ENCODE assay signal across 8 cellular contexts in genomic region chr13:41060723-41061074, GRCh38. TPM values are rescaled to one million over a fixed set of nuclear protein-coding genes. Genes with fewer than 3 reads are reported as not detected.
DNase-seq lines count a peak whose midpoint lies in the region; ATAC-seq, FAIRE-seq and TF ChIP-seq lines count a peak whose summit lies in the region.

No MANE protein-coding gene starts in this region.

- H3K9ac ChIP-seq in endothelial cell of umbilical vein (replicated peaks; ENCODE audit: extremely low read depth, insufficient read depth, low read length) = peak overlapping the region; percentile 93

- BruUV-seq in endothelial cell of umbilical vein (replicated peaks; lab: Mats Ljungman, UMichigan) = no TSS peak

- H3K9me3 ChIP-seq in endothelial cell of umbilical vein (replicated peaks; ENCODE audit: control insufficient read depth, insufficient read depth, low read length) = no peaks in the 10 kb centered on the region

- TF ChIP-seq POLR2A in endothelial cell of umbilical vein (IDR thresholded peaks at IDR 0.05; ENCODE audit: low read depth, low read length) = peak; percentile 14

- TF ChIP-seq CTCF in C4-2B (conservative IDR thresholded peaks at IDR 0.05) = no peak
- TF ChIP-seq CTCF in endothelial cell of umbilical vein (IDR thresholded peaks at IDR 0.05; ENCODE audit: extremely low read depth in 1 of 2, insufficient read depth in 1 of 2, low read depth in 1 of 2, low read length in 2 of 2) = no peak

- CTCF ChIA-PET in endothelial cell of umbilical vein (lab: Charles Lee) = interaction anchor here (0.9 to 2.3 kb wide), 6 partner anchors 10 to 239 kb away, joined by 3 to 8 read pairs (median 5); partner anchors contain the start of gene ELF1

- no peaks in the 10 kb centered on the region for H3K27me3 ChIP-seq in endothelial cell of umbilical vein (ENCODE audit: control insufficient read depth in 2 of 2, insufficient read depth in 2 of 2, low read length in 2 of 2)

- peak overlapping the region; percentile 97 for H2AFZ ChIP-seq in endothelial cell of umbilical vein (ENCODE audit: low read depth, low read length)

- peak overlapping the region; percentile 93 for H3K27ac ChIP-seq in C4-2B
- peak overlapping the region; percentile 93 for H3K27ac ChIP-seq in endothelial cell of umbilical vein (ENCODE audit: insufficient read depth, low read depth, low read length)

- no peak for FAIRE-seq in endothelial cell of umbilical vein (lab: Jason Lieb, UNC)

- DNase-seq in NOMO-1 treated with dmso at 0.1 percent for 144 hours (lab: John Stamatoyannopoulos, UW; ENCODE audit: unreplicated experiment) (peak; percentile 57), activated T-cell treated with anti-CD3 and anti-CD28 coated beads for 24 hours (ENCODE audit: low read depth) (peak; percentile 81), endothelial cell of umbilical vein (ENCODE audit: low read depth, low spot score) (peak; percentile 81), mucosa of gallbladder (ENCODE audit: low spot score) (peak; percentile 70)
- peak; percentile 59 to 75 for DNase-seq in stimulated activated CD8-positive, alpha-beta memory T cell treated with anti-CD3 and anti-CD28 coated beads, Interleukin-7, amount 100 ng/mL, for 1 hour (ENCODE audit: low read depth in 2 of 2)

- ATAC-seq in GM19438 (IDR thresholded peaks at IDR 0.05; ENCODE audit: low read depth, unreplicated experiment) (peak; percentile 30), HG03521 (IDR thresholded peaks at IDR 0.05; ENCODE audit: unreplicated experiment) (peak; percentile 30)

- no peaks in the 10 kb centered on the region for H4K20me1 ChIP-seq in endothelial cell of umbilical vein (replicated peaks; ENCODE audit: control insufficient read depth, extremely low read depth, insufficient read depth, low read length)

- peak overlapping the region; percentile 94 for H3K4me2 ChIP-seq in endothelial cell of umbilical vein (ENCODE audit: insufficient read depth, low read length)

- H3K9me1 ChIP-seq in endothelial cell of umbilical vein (replicated peaks; ENCODE audit: control insufficient read depth, extremely low read depth, insufficient read depth, low read length) = no peaks in the 10 kb centered on the region

- peaks cover 49% of the 10 kb centered on the region for H3K4me1 ChIP-seq in endothelial cell of umbilical vein (ENCODE audit: control insufficient read depth, extremely low read depth, insufficient read depth, low read length)

- peaks cover 0 to under 1% of the 10 kb centered on the region in 2 experiments for H3K36me3 ChIP-seq in endothelial cell of umbilical vein (ENCODE audit: control insufficient read depth in 2 of 2, extremely low read depth in 1 of 2, insufficient read depth in 2 of 2, low read length in 2 of 2)

- POLR2A ChIA-PET in endothelial cell of umbilical vein (lab: Charles Lee) = interaction anchor here (0.7 to 1.2 kb wide), 5 partner anchors 9 to 172 kb away, joined by 3 to 5 read pairs (median 4); no protein-coding TSS in a partner anchor

- dilution Hi-C loops in endothelial cell of umbilical vein (cut with MboI; ENCODE audit: extremely low pct_ligation_motif_present, low sequenced_read_pairs) = no loop called here

- intact Hi-C loops in endothelial cell of umbilical vein (cut with micrococcal nuclease) = loop anchor here (1.0 to 10.0 kb wide), 7 partner anchors 72 to 902 kb away; partner anchors contain the start of genes KBTBD6, MRPS31, NAA16 and VWA8

- H3K4me3 ChIP-seq in endothelial cell of umbilical vein (replicated peaks in 1 of 3; ENCODE audit: insufficient read depth in 1 of 3, low read depth in 1 of 3, low read length in 3 of 3) = peak overlapping the region; percentile 56 to 96 (median 71)

- peaks cover 59% of the 10 kb centered on the region for H3K79me2 ChIP-seq in endothelial cell of umbilical vein (ENCODE audit: control insufficient read depth, insufficient read depth, low read length)

TF ChIP-seq in endothelial cell of umbilical vein, 7 proteins besides CTCF, POLR2A, EP300 and RAD21:
- TF ChIP-seq FOS (IDR thresholded peaks at IDR 0.05; ENCODE audit: borderline replicate concordance, insufficient read depth, low read length) (no peak), GATA2 (IDR thresholded peaks at IDR 0.05; ENCODE audit: insufficient read depth, insufficient read length, low read depth, low read length) (no peak), MYC (IDR thresholded peaks at IDR 0.05; ENCODE audit: low read depth, low read length) (no peak)
TF ChIP-seq in endothelial cell of umbilical vein: peak in this region for 0.

RNA-seq across cellular contexts. Expression of gene WBP4, which starts 0.6 kb away (rescaled TPM):
- total RNA-seq in endothelial cell of umbilical vein = 14.4 and 14.8 TPM in 2 replicates
- polyA plus RNA-seq in endothelial cell of umbilical vein = 2.5 and 4.3 TPM in 2 replicates
- 8.5 and 8.8 TPM in 2 replicates for polyA plus RNA-seq in endothelial cell of umbilical vein (2011; cell fraction: cytosol; rRNA removed)
- 7.6 and 12.1 TPM in 2 replicates for polyA plus RNA-seq in endothelial cell of umbilical vein (2011; cell fraction: nucleus; rRNA removed)
- 14.1 and 16.8 TPM in 2 replicates for polyA plus RNA-seq in endothelial cell of umbilical vein (2012)
- polyA minus RNA-seq in endothelial cell of umbilical vein = 2.8 and 3.1 TPM in 2 replicates
- 2.2 TPM for polyA minus RNA-seq in endothelial cell of umbilical vein (2011; cell fraction: cytosol; rRNA and poly(A)+ RNA removed)
- polyA minus RNA-seq in endothelial cell of umbilical vein (2011; cell fraction: nucleus; rRNA and poly(A)+ RNA removed) = 5.2 and 7.5 TPM in 2 replicates
- 9.5 TPM for total RNA-seq in mucosa of gallbladder

RNA-seq across cellular contexts. Expression of gene ELF1, which starts 41.6 kb away (rescaled TPM):
- 61.2 and 62.5 TPM in 2 replicates for total RNA-seq in endothelial cell of umbilical vein
- 28.6 and 31.8 TPM in 2 replicates for polyA plus RNA-seq in endothelial cell of umbilical vein
- 26.3 and 29.4 TPM in 2 replicates for polyA plus RNA-seq in endothelial cell of umbilical vein (2011; cell fraction: cytosol; rRNA removed)
- polyA plus RNA-seq in endothelial cell of umbilical vein (2011; cell fraction: nucleus; rRNA removed) = 49.6 TPM in 2 replicates
- polyA plus RNA-seq in endothelial cell of umbilical vein (2012) = 49.5 and 49.7 TPM in 2 replicates
- 57.9 and 67.6 TPM in 2 replicates for polyA minus RNA-seq in endothelial cell of umbilical vein
- 12.8 TPM for polyA minus RNA-seq in endothelial cell of umbilical vein (2011; cell fraction: cytosol; rRNA and poly(A)+ RNA removed)
- 81.5 and 119 TPM in 2 replicates for polyA minus RNA-seq in endothelial cell of umbilical vein (2011; cell fraction: nucleus; rRNA and poly(A)+ RNA removed)
- total RNA-seq in mucosa of gallbladder = 121 TPM

Comparison
In these comparisons a context has a peak if more than half of its experiments do, and no peak if none do; other contexts are left out.
1. Peak in every context shown above with its lines: DNase-seq, ATAC-seq, H3K4me3 ChIP-seq and H3K27ac ChIP-seq.